In the genomic region with DNA sequence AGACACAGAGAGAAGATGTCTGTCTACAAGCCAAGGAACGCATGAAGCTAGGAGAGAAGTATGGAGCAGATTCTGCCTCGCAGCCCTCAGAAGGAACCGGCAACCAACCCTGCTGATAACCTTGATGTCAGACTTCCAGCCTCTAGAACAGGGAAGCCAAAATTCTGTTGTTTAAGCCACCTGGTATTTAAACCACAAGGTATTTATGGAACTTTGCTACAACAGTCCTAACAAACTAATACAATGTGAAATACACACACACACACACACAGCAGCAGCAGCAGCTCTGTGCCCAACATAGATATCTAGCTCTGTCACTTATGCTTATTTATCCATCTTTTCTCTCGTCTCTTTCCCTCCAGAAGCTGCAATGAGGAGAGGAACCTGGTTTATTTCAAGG, we compare ENCODE assay signal across 1 cellular context.
TF ChIP-seq lines count a peak whose summit lies in the region.

No MANE protein-coding gene starts in this region.

TF ChIP-seq in IMR-90, 13 proteins besides CTCF, POLR2A, EP300 and RAD21:
- TF ChIP-seq MAFK (IDR thresholded peaks at IDR 0.05; ENCODE audit: low read depth, low read length) (no peak), SMC3 (IDR thresholded peaks at IDR 0.05; ENCODE audit: low read depth, low read length) (no peak), FOS (IDR thresholded peaks at IDR 0.05; ENCODE audit: low read depth, low read length) (no peak), CEBPB (IDR thresholded peaks at IDR 0.05; ENCODE audit: low read depth, low read length) (no peak), NFE2L2 (IDR thresholded peaks at IDR 0.05; ENCODE audit: low read depth, low read length) (no peak)
- TF ChIP-seq, protein P1, sequence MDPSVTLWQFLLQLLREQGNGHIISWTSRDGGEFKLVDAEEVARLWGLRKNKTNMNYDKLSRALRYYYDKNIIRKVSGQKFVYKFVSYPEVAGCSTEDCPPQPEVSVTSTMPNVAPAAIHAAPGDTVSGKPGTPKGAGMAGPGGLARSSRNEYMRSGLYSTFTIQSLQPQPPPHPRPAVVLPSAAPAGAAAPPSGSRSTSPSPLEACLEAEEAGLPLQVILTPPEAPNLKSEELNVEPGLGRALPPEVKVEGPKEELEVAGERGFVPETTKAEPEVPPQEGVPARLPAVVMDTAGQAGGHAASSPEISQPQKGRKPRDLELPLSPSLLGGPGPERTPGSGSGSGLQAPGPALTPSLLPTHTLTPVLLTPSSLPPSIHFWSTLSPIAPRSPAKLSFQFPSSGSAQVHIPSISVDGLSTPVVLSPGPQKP (IDR thresholded peaks at IDR 0.05; ENCODE audit: borderline replicate concordance, low read depth, low read length): no peak
